In genomic region chr1:47984175-47984789, GRCh38 we compare ENCODE assay signal across 17 cellular contexts. TPM values are rescaled to one million over a fixed set of nuclear protein-coding genes. Genes with fewer than 3 reads are reported as not detected.
DNase-seq lines count a peak whose midpoint lies in the region; ATAC-seq, FAIRE-seq and TF ChIP-seq lines count a peak whose summit lies in the region.
"Had no signal": no experiment of that assay in that cellular context is flagged by ENCODE, and none has a peak within 500 bp of the region (broad histone marks: within the 10 kb centered on the region; RNA-seq: fewer than 3 reads in every experiment).

No MANE protein-coding gene starts in this region.

- DNase-seq in H7 (peak; percentile 84), bronchial epithelial cell (ENCODE audit: low read depth) (no peak), posterior vena cava (ENCODE audit: low spot score) (peak; percentile 91), NCI-H1930 (lab: John Stamatoyannopoulos, UW) (no peak), NCI-H1105 (lab: John Stamatoyannopoulos, UW) (no peak), NCI-H146 treated with DMSO at 0.1 percent for 48 hours (lab: John Stamatoyannopoulos, UW; ENCODE audit: unreplicated experiment) (no peak)
- DNase-seq: activated gamma-delta T cell, erythroblast, GM23248, naive B cell, NCI-H1105 treated with DMSO at 0.1 percent for 48 hours had no signal

- H3K4me1 ChIP-seq in iPS-15b (ENCODE audit: control insufficient read depth, insufficient read depth, low read length): peaks cover 20% of the 10 kb centered on the region

- no peak overlapping the region for H3K4me3 Mint-ChIP-seq in activated T-helper 17 cell treated with anti-CD3 and anti-CD28 coated beads, Interleukin-2, amount 50 U/mL, for 72 hours
- H3K4me3 Mint-ChIP-seq: central memory CD8-positive, alpha-beta T cell; naive B cell had no signal

- H3K9ac ChIP-seq in iPS-15b (ENCODE audit: low read depth, low read length): peak overlapping the region; percentile 49
- H3K9ac ChIP-seq: GM23248 had no signal

- no peak for ATAC-seq in activated T-helper 17 cell treated with anti-CD3 and anti-CD28 coated beads, Interleukin-2, amount 50 U/mL, for 72 hours (replicated peaks)

- no peak for TF ChIP-seq CTCF in bronchial epithelial cell (IDR thresholded peaks at IDR 0.05; ENCODE audit: insufficient read depth, low read length, severe bottlenecking)

- H3K36me3 Mint-ChIP-seq in activated T-helper 17 cell treated with anti-CD3 and anti-CD28 coated beads, Interleukin-2, amount 50 U/mL, for 72 hours (ENCODE audit: low read depth): no peaks in the 10 kb centered on the region
- H3K36me3 Mint-ChIP-seq: naive B cell had no signal

- H3K36me3 ChIP-seq in H7 (replicated peaks; ENCODE audit: control insufficient read depth, insufficient read depth, low read length) (no peaks in the 10 kb centered on the region), bronchial epithelial cell (ENCODE audit: control insufficient read depth, insufficient read depth, low read length) (no peaks in the 10 kb centered on the region), iPS-15b (ENCODE audit: control insufficient read depth, insufficient read depth, low read length) (no peaks in the 10 kb centered on the region)

- intact Hi-C loops in posterior vena cava (cut with DNase I): no loop called here

- no peak overlapping the region for H3K27ac Mint-ChIP-seq in activated T-helper 17 cell treated with anti-CD3 and anti-CD28 coated beads, Interleukin-2, amount 50 U/mL, for 72 hours
- H3K27ac Mint-ChIP-seq: naive B cell had no signal

- H3K27me3 ChIP-seq in H7 (ENCODE audit: control insufficient read depth, insufficient read depth, low read length) (peaks cover 9% of the 10 kb centered on the region; the same call in 1 of the 2 replicates), bronchial epithelial cell (ENCODE audit: control insufficient read depth, insufficient read depth, low read length) (peaks cover 14% of the 10 kb centered on the region), iPS-15b (ENCODE audit: control insufficient read depth, insufficient read depth, low read length) (peaks cover 10% of the 10 kb centered on the region)

- H3K4me3 ChIP-seq in H7 (ENCODE audit: insufficient read depth, low read depth, low read length) (peak overlapping the region; percentile 38), bronchial epithelial cell (ENCODE audit: low read depth, low read length) (peak overlapping the region; percentile 13), iPS-15b (ENCODE audit: low read depth, low read length) (peak overlapping the region; percentile 30)
- H3K4me3 ChIP-seq: GM23248 had no signal

- peaks cover 33% of the 10 kb centered on the region for H3K27me3 Mint-ChIP-seq in activated T-helper 17 cell treated with anti-CD3 and anti-CD28 coated beads, Interleukin-2, amount 50 U/mL, for 72 hours

- H3K9me3 ChIP-seq in iPS-15b (ENCODE audit: control insufficient read depth, insufficient read depth, low read length): no peaks in the 10 kb centered on the region

- H3K4me1 Mint-ChIP-seq in activated T-helper 17 cell treated with anti-CD3 and anti-CD28 coated beads, Interleukin-2, amount 50 U/mL, for 72 hours: no peaks in the 10 kb centered on the region
- H3K4me1 Mint-ChIP-seq: central memory CD8-positive, alpha-beta T cell had no signal

- FAIRE-seq in bronchial epithelial cell (lab: Jason Lieb, UNC): no peak
- FAIRE-seq: GM12892, RCC 7860 had no signal

- no peaks in the 10 kb centered on the region for H3K9me3 Mint-ChIP-seq in activated T-helper 17 cell treated with anti-CD3 and anti-CD28 coated beads, Interleukin-2, amount 50 U/mL, for 72 hours
- H3K9me3 Mint-ChIP-seq: central memory CD8-positive, alpha-beta T cell had no signal

RNA-seq across cellular contexts. Expression of gene TRABD2B, which starts 12.9 kb away (rescaled TPM):
- 2.0 and 4.4 TPM in 2 replicates for total RNA-seq in H7 (2014; rRNA removed; shearing (Covaris generic))
- under 0.01 TPM in 2 replicates for total RNA-seq in bronchial epithelial cell
- total RNA-seq in posterior vena cava: 10 to 100 TPM; 10.5 to 16.4 TPM
- total RNA-seq in activated T-helper 17 cell treated with anti-CD3 and anti-CD28 coated beads, Interleukin-2, amount 50 U/mL, for 72 hours: not detected
- total RNA-seq: GM23248; T-helper 2 cell treated with Interferon-gamma antibody and Interleukin-4, amounts not matched to agents 100 ng/mL and 5 ng/mL, for 36 hours had no signal

Comparison
In these comparisons a context has a peak if more than half of its experiments do, and no peak if none do; other contexts are left out.
1. DNase-seq: peak in H7 (single experiment) and posterior vena cava (single experiment); none in bronchial epithelial cell (single experiment), NCI-H1930 (0 of 2), NCI-H1105 (single experiment) and NCI-H146 treated with DMSO at 0.1 percent for 48 hours (single experiment).
2. Peak in every context shown above with its lines, with median percentiles within 50 percentile points of each other: H3K4me3 ChIP-seq.